ENCODE assay signal across 1 cellular context in genomic region chr18:54224379-54225014, GRCh38.
TF ChIP-seq lines count a peak whose summit lies in the region.

TSS of gene MBD2 (minus strand) at chr18:54224669. CDS start at chr18:54224559, 110 bp downstream.

TF ChIP-seq in GM12878, 131 proteins besides CTCF, POLR2A, EP300 and RAD21 (continued from another document and continues in another):
- TF ChIP-seq BACH1 (IDR thresholded peaks at IDR 0.05; ENCODE audit: borderline replicate concordance), result peak; percentile 72
- no peak for TF ChIP-seq NR2C2 (IDR thresholded peaks at IDR 0.05; ENCODE audit: borderline replicate concordance, control insufficient read depth, insufficient read length, low read depth)
- TF ChIP-seq SUPT20H (IDR thresholded peaks at IDR 0.05; ENCODE audit: borderline replicate concordance, control insufficient read depth, low read depth, low read length), result no peak
- TF ChIP-seq ZZZ3 (IDR thresholded peaks at IDR 0.05; ENCODE audit: control insufficient read depth, insufficient read length, low read depth), result no peak
- TF ChIP-seq STAT3 (IDR thresholded peaks at IDR 0.05; ENCODE audit: low read depth, low read length), result no peak
- no peak; the same call in 1 of the 2 replicates for TF ChIP-seq ZBED1 (IDR thresholded peaks at IDR 0.05; ENCODE audit: borderline replicate concordance)
- TF ChIP-seq KDM1A (IDR thresholded peaks at IDR 0.05; ENCODE audit: borderline replicate concordance), result no peak
- no peak for TF ChIP-seq FOXK2 (IDR thresholded peaks at IDR 0.05)
- TF ChIP-seq JUNB (IDR thresholded peaks at IDR 0.05), result no peak
- TF ChIP-seq ZSCAN29 (IDR thresholded peaks at IDR 0.05), result no peak
- TF ChIP-seq TCF7 (IDR thresholded peaks at IDR 0.05; ENCODE audit: borderline replicate concordance), result no peak
- TF ChIP-seq TCF3 (IDR thresholded peaks at IDR 0.05; ENCODE audit: borderline replicate concordance, insufficient read depth, low read depth, low read length), result no peak
- no peak for TF ChIP-seq ZNF274 (IDR thresholded peaks at IDR 0.05; ENCODE audit: insufficient read depth, insufficient read length)
- no peak for TF ChIP-seq ASH2L (IDR thresholded peaks at IDR 0.05; ENCODE audit: borderline replicate concordance, low read depth)
- TF ChIP-seq CBX3 (IDR thresholded peaks at IDR 0.05; ENCODE audit: borderline replicate concordance, low read depth), result no peak
- no peak for TF ChIP-seq NFXL1 (IDR thresholded peaks at IDR 0.05; ENCODE audit: borderline replicate concordance)
- TF ChIP-seq SIX5 (IDR thresholded peaks at IDR 0.05; ENCODE audit: low read depth, low read length, severe bottlenecking), result no peak
- TF ChIP-seq PAX8 (IDR thresholded peaks at IDR 0.05), result no peak
- TF ChIP-seq MTA3 (IDR thresholded peaks at IDR 0.05; ENCODE audit: borderline replicate concordance, low read length), result no peak
- TF ChIP-seq FOXM1 (IDR thresholded peaks at IDR 0.05; ENCODE audit: low read depth, low read length), result no peak
- TF ChIP-seq EED (IDR thresholded peaks at IDR 0.05; ENCODE audit: low read depth), result no peak
- TF ChIP-seq REST (IDR thresholded peaks at IDR 0.05; ENCODE audit: low read depth, low read length), result no peak
- peak; percentile 31 for TF ChIP-seq MEF2B (IDR thresholded peaks at IDR 0.05; ENCODE audit: partially characterized antibody, poor library complexity, severe bottlenecking)
- TF ChIP-seq PML (IDR thresholded peaks at IDR 0.05; ENCODE audit: low read length), result no peak
- no peak for TF ChIP-seq TARDBP (IDR thresholded peaks at IDR 0.05; ENCODE audit: borderline replicate concordance)
- no peak for TF ChIP-seq IRF3 (IDR thresholded peaks at IDR 0.05)
- peak; percentile 26; the same call in 1 of the 2 replicates for TF ChIP-seq SMC3 (IDR thresholded peaks at IDR 0.05; ENCODE audit: borderline replicate concordance, low read length)
- no peak for TF ChIP-seq BCL3 (IDR thresholded peaks at IDR 0.05; ENCODE audit: borderline replicate concordance, insufficient read depth, low read depth, low read length, poor library complexity, severe bottlenecking)
- peak; percentile 90 for TF ChIP-seq IKZF1 (conservative IDR thresholded peaks at IDR 0.05)
- TF ChIP-seq CHD2 (IDR thresholded peaks at IDR 0.05; ENCODE audit: borderline replicate concordance, low read depth, low read length), result no peak
- no peak for TF ChIP-seq CHD4 (IDR thresholded peaks at IDR 0.05)
- TF ChIP-seq IRF4 (IDR thresholded peaks at IDR 0.05; ENCODE audit: low read depth, low read length), result no peak
- no peak for TF ChIP-seq WRNIP1 (IDR thresholded peaks at IDR 0.05; ENCODE audit: borderline replicate concordance, low read depth, low read length)
- peak in 1 of 2 experiments; percentile 53; a peak in 2 of 4 replicates for TF ChIP-seq BHLHE40 (IDR thresholded peaks at IDR 0.05; ENCODE audit: borderline replicate concordance in 1 of 2, low read depth in 2 of 2, low read length in 1 of 2)
- TF ChIP-seq BCLAF1 (IDR thresholded peaks at IDR 0.05), result 0 out of 2 replicates have a peak, but pooled peaks have one; percentile 32
- peak; percentile 44; the same call in 1 of the 2 replicates for TF ChIP-seq POLR2AphosphoS5 (IDR thresholded peaks at IDR 0.05; ENCODE audit: low read length)
- TF ChIP-seq SP1 (IDR thresholded peaks at IDR 0.05; ENCODE audit: low read depth, low read length), result no peak
- no peak for TF ChIP-seq USF1 (IDR thresholded peaks at IDR 0.05; ENCODE audit: borderline replicate concordance, extremely low read length, insufficient read depth, low read depth, low read length)
- 0 out of 2 replicates have a peak, but pooled peaks have one; percentile 36 for TF ChIP-seq HSF1 (IDR thresholded peaks at IDR 0.05; ENCODE audit: low read depth, low read length)
- peak; percentile 55; the same call in 1 of the 2 replicates for TF ChIP-seq CBFB (IDR thresholded peaks at IDR 0.05; ENCODE audit: low read depth)
- TF ChIP-seq GATAD2B (conservative IDR thresholded peaks at IDR 0.05; ENCODE audit: low read depth), result peak; percentile 82; the same call in 1 of the 2 replicates
- no peak for TF ChIP-seq SUZ12 (IDR thresholded peaks at IDR 0.05; ENCODE audit: unreplicated experiment)
- no peak for TF ChIP-seq KAT2A (conservative IDR thresholded peaks at IDR 0.05; ENCODE audit: control insufficient read depth, low read depth, low read length)
- TF ChIP-seq CEBPB (IDR thresholded peaks at IDR 0.05; ENCODE audit: borderline replicate concordance in 1 of 2, low read depth in 2 of 2, low read length in 2 of 2), result no peak
- TF ChIP-seq IKZF2 (IDR thresholded peaks at IDR 0.05), result 0 out of 4 replicates have a peak, but pooled peaks have one; percentile 12 to 42
- no peak; the same call in 1 of the 2 replicates for TF ChIP-seq E2F4 (IDR thresholded peaks at IDR 0.05; ENCODE audit: low read depth, low read length)
- peak; percentile 51; the same call in 1 of the 2 replicates for TF ChIP-seq HCFC1 (IDR thresholded peaks at IDR 0.05; ENCODE audit: low read length)
- peak; percentile 41 for TF ChIP-seq MTA2 (IDR thresholded peaks at IDR 0.05; ENCODE audit: low read depth)
- peak; percentile 88 for TF ChIP-seq RUNX3 (IDR thresholded peaks at IDR 0.05; ENCODE audit: low read length)
- no peak for TF ChIP-seq ZNF622 (IDR thresholded peaks at IDR 0.05)
- no peak for TF ChIP-seq HDAC6 (IDR thresholded peaks at IDR 0.05; ENCODE audit: unreplicated experiment)
- no peak for TF ChIP-seq SKIL (IDR thresholded peaks at IDR 0.05; ENCODE audit: low read depth, poor library complexity, severe bottlenecking)
- peak; percentile 72; the same call in 1 of the 2 replicates for TF ChIP-seq DPF2 (IDR thresholded peaks at IDR 0.05)
- peak; percentile 24; the same call in 1 of the 2 replicates for TF ChIP-seq TBL1XR1 (IDR thresholded peaks at IDR 0.05; ENCODE audit: low read depth, low read length)
- TF ChIP-seq SMAD5 (IDR thresholded peaks at IDR 0.05; ENCODE audit: low read depth), result peak; percentile 34; the same call in 1 of the 2 replicates
- no peak for TF ChIP-seq BRCA1 (IDR thresholded peaks at IDR 0.05; ENCODE audit: low read depth, low read length)
- no peak for TF ChIP-seq ATF3 (IDR thresholded peaks at IDR 0.05; ENCODE audit: borderline replicate concordance, extremely low read depth, low read depth, low read length)
- no peak for TF ChIP-seq JUND (IDR thresholded peaks at IDR 0.05; ENCODE audit: low read depth, low read length)
